11 cellular contexts compared by ENCODE assay signal in the genomic region with DNA sequence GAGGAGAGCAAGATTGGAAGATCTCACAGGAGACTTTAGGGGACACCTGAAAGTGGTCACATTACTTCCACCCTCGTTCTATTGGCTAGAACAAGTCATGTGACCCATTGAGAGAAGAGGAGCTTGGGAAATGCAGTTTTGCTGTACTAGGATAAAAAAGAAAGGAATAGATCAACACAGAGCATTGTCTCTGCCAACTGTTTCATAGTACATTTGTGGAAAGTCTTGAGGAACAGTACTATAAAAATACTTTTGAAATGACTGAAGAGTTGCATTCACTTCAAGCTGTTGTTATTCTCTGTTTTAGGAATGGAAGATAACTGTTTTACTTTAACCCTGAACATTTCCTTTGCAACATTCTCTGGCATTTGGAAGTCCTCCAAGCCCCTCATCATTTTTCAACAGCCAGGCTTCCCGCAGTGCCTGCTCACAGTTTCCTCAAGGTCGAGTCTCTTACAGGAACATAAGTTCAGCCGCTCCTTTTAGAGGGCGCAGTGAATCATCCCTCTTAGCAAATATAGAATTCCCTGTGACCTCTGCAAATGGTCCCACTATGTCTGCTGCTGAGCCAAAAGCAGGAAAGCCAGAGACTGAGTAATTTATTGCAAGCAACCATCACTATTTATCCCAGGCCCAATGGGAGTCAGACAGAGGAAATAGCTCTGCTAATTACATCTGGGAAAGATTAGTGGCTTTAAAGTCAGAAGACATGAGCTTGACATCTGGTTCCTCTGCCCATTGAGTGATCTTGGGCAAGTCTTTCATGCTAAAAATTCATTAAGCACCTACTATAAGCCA. TPM values are rescaled to one million over a fixed set of nuclear protein-coding genes. Genes with fewer than 3 reads are reported as not detected.
A peak's percentile ranks its signal among the peaks of the same experiment; 100 is the strongest.
DNase-seq lines count a peak whose midpoint lies in the region; ATAC-seq, FAIRE-seq and TF ChIP-seq lines count a peak whose summit lies in the region.
"Had no signal": no experiment of that assay in that cellular context is flagged by ENCODE, and none has a peak within 500 bp of the region (broad histone marks: within the 10 kb centered on the region; RNA-seq: fewer than 3 reads in every experiment).

No MANE protein-coding gene starts in this region.

- POLR2A ChIA-PET in AG04449 (lab: Yijun Ruan, JAX), result interaction anchor here (0.5 to 1.4 kb wide), 5 partner anchors 28 to 164 kb away, joined by 3 to 10 read pairs (median 3); partner anchors contain the start of genes MRPL32 and PSMA2

- no peak for ATAC-seq in stimulated activated effector memory CD8-positive, alpha-beta T cell treated with anti-CD3 and anti-CD28 coated beads, Interleukin-12 subunit alpha, Interleukin-12 subunit beta, amount 100 ng/mL, for 72 hours

- peaks cover 11% of the 10 kb centered on the region for H3K4me1 Mint-ChIP-seq in nephron progenitor cell
- no peaks in the 10 kb centered on the region for H3K4me1 Mint-ChIP-seq in activated T-helper 1 cell treated with anti-CD3 and anti-CD28 coated beads, Interleukin-12 subunit alpha, Interleukin-12 subunit beta, Interleukin-2, Interleukin-4 antibody, amounts not matched to agents 30 ng/mL and 10 ng/mL and 1 ng/mL, durations not matched to agents 14 hours and 24 hours and 36 hours (ENCODE audit: low read depth)
- H3K4me1 Mint-ChIP-seq in stimulated activated effector memory CD8-positive, alpha-beta T cell treated with anti-CD3 and anti-CD28 coated beads, Interleukin-12 subunit alpha, Interleukin-12 subunit beta, amount 100 ng/mL, for 72 hours, result no peaks in the 10 kb centered on the region

- H3K4me3 Mint-ChIP-seq in nephron progenitor cell, result no peak overlapping the region
- H3K4me3 Mint-ChIP-seq in activated T-helper 1 cell treated with anti-CD3 and anti-CD28 coated beads, Interleukin-12 subunit alpha, Interleukin-12 subunit beta, Interleukin-2, Interleukin-4 antibody, amounts not matched to agents 30 ng/mL and 10 ng/mL and 1 ng/mL, durations not matched to agents 14 hours and 24 hours and 36 hours, result no peak overlapping the region
- H3K4me3 Mint-ChIP-seq in stimulated activated effector memory CD8-positive, alpha-beta T cell treated with anti-CD3 and anti-CD28 coated beads, Interleukin-12 subunit alpha, Interleukin-12 subunit beta, amount 100 ng/mL, for 72 hours, result no peak overlapping the region

- H3K4me3 ChIP-seq in AG04449 (ENCODE audit: low read depth, low read length), result no peak overlapping the region
- H3K4me3 ChIP-seq in fibroblast of mammary gland (ENCODE audit: control insufficient read depth, low read depth, low read length), result no peak overlapping the region
- no peak overlapping the region for H3K4me3 ChIP-seq in dorsolateral prefrontal cortex
- H3K4me3 ChIP-seq: BLaER1 treated with 17β-estradiol and CSF1 and Interleukin-3, amounts not matched to agents 10 nM and 100 nM; skin epidermis had no signal

- H3K27ac ChIP-seq in dorsolateral prefrontal cortex, result peak overlapping the region in 10 of 59 donors; percentile 13 to 57 (median 38)
- H3K27ac ChIP-seq: BLaER1 treated with 17β-estradiol and CSF1 and Interleukin-3, amounts not matched to agents 10 nM and 100 nM; KMS-11 had no signal

- peaks cover 13% of the 10 kb centered on the region for H3K9me3 Mint-ChIP-seq in nephron progenitor cell
- peaks cover 5% of the 10 kb centered on the region for H3K9me3 Mint-ChIP-seq in activated T-helper 1 cell treated with anti-CD3 and anti-CD28 coated beads, Interleukin-12 subunit alpha, Interleukin-12 subunit beta, Interleukin-2, Interleukin-4 antibody, amounts not matched to agents 30 ng/mL and 10 ng/mL and 1 ng/mL, durations not matched to agents 14 hours and 24 hours and 36 hours
- H3K9me3 Mint-ChIP-seq in stimulated activated effector memory CD8-positive, alpha-beta T cell treated with anti-CD3 and anti-CD28 coated beads, Interleukin-12 subunit alpha, Interleukin-12 subunit beta, amount 100 ng/mL, for 72 hours, result no peaks in the 10 kb centered on the region

- FAIRE-seq in RCC 7860 (lab: Jason Lieb, UNC), result peak; percentile 86

- peak; percentile 96 for DNase-seq in AG04449 (ENCODE audit: low read depth, low spot score)
- peak; percentile 80 for DNase-seq in RCC 7860 (ENCODE audit: low spot score)
- DNase-seq in fibroblast of mammary gland (ENCODE audit: low read depth), result peak; percentile 100
- peak; percentile 6 for DNase-seq in nephron progenitor cell
- no peak for DNase-seq in dorsolateral prefrontal cortex
- DNase-seq in activated T-helper 1 cell treated with anti-CD3 and anti-CD28 coated beads, Interleukin-12 subunit alpha, Interleukin-12 subunit beta, Interleukin-2, Interleukin-4 antibody, amounts not matched to agents 30 ng/mL and 10 ng/mL and 1 ng/mL, durations not matched to agents 14 hours and 24 hours and 36 hours (ENCODE audit: low spot score), result no peak
- no peak for DNase-seq in activated gamma-delta T cell treated with Interleukin-2 at 50 U/mL for 16 hours
- DNase-seq in stimulated activated effector memory CD8-positive, alpha-beta T cell treated with anti-CD3 and anti-CD28 coated beads, Interleukin-12 subunit alpha, Interleukin-12 subunit beta, amount 100 ng/mL, for 72 hours (ENCODE audit: low spot score in 2 of 2), result no peak

- H3K27me3 ChIP-seq in dorsolateral prefrontal cortex, result no peaks in the 10 kb centered on the region
- H3K27me3 ChIP-seq: BLaER1 treated with 17β-estradiol and CSF1 and Interleukin-3, amounts not matched to agents 10 nM and 100 nM had no signal

- intact Hi-C loops in dorsolateral prefrontal cortex (cut with DNase I), result no loop called here
- intact Hi-C loops in activated T-helper 1 cell treated with anti-CD3 and anti-CD28 coated beads, Interleukin-12 subunit alpha, Interleukin-12 subunit beta, Interleukin-2, Interleukin-4 antibody, amounts not matched to agents 30 ng/mL and 10 ng/mL and 1 ng/mL, durations not matched to agents 14 hours and 24 hours and 36 hours (cut with micrococcal nuclease), result no loop called here

- H3K36me3 Mint-ChIP-seq in nephron progenitor cell (ENCODE audit: low read depth), result no peaks in the 10 kb centered on the region
- H3K36me3 Mint-ChIP-seq in activated T-helper 1 cell treated with anti-CD3 and anti-CD28 coated beads, Interleukin-12 subunit alpha, Interleukin-12 subunit beta, Interleukin-2, Interleukin-4 antibody, amounts not matched to agents 30 ng/mL and 10 ng/mL and 1 ng/mL, durations not matched to agents 14 hours and 24 hours and 36 hours (ENCODE audit: low read depth), result peaks cover 1% of the 10 kb centered on the region
- H3K36me3 Mint-ChIP-seq in stimulated activated effector memory CD8-positive, alpha-beta T cell treated with anti-CD3 and anti-CD28 coated beads, Interleukin-12 subunit alpha, Interleukin-12 subunit beta, amount 100 ng/mL, for 72 hours, result no peaks in the 10 kb centered on the region

- peak overlapping the region; percentile 79 for H3K27ac Mint-ChIP-seq in nephron progenitor cell
- no peak overlapping the region for H3K27ac Mint-ChIP-seq in activated T-helper 1 cell treated with anti-CD3 and anti-CD28 coated beads, Interleukin-12 subunit alpha, Interleukin-12 subunit beta, Interleukin-2, Interleukin-4 antibody, amounts not matched to agents 30 ng/mL and 10 ng/mL and 1 ng/mL, durations not matched to agents 14 hours and 24 hours and 36 hours
- H3K27ac Mint-ChIP-seq in stimulated activated effector memory CD8-positive, alpha-beta T cell treated with anti-CD3 and anti-CD28 coated beads, Interleukin-12 subunit alpha, Interleukin-12 subunit beta, amount 100 ng/mL, for 72 hours, result no peak overlapping the region

- CTCF ChIA-PET in AG04449 (lab: Yijun Ruan, JAX), result interaction anchor here (0.8 to 2.8 kb wide), 5 partner anchors 14 to 467 kb away, joined by 3 to 16 read pairs (median 3); no protein-coding TSS in a partner anchor

- TF ChIP-seq CTCF in AG04449 (IDR thresholded peaks at IDR 0.05; ENCODE audit: insufficient read depth, low read length, missing control alignments) (no peak), fibroblast of mammary gland (conservative IDR thresholded peaks at IDR 0.05; ENCODE audit: control insufficient read depth, insufficient read depth, low read depth, low read length) (no peak), nephron progenitor cell (IDR thresholded peaks at IDR 0.05) (no peak), dorsolateral prefrontal cortex (IDR thresholded peaks at IDR 0.05 in 54 of 56, conservative IDR thresholded peaks at IDR 0.05 in 2 of 56; ENCODE audit: low read depth in 1 of 56, partially characterized antibody in 56 of 56) (no peak)

- H3K27me3 Mint-ChIP-seq in nephron progenitor cell (ENCODE audit: low read depth, poor library complexity), result peaks cover 5% of the 10 kb centered on the region
- no peaks in the 10 kb centered on the region for H3K27me3 Mint-ChIP-seq in activated T-helper 1 cell treated with anti-CD3 and anti-CD28 coated beads, Interleukin-12 subunit alpha, Interleukin-12 subunit beta, Interleukin-2, Interleukin-4 antibody, amounts not matched to agents 30 ng/mL and 10 ng/mL and 1 ng/mL, durations not matched to agents 14 hours and 24 hours and 36 hours (ENCODE audit: insufficient read depth)

RNA-seq across cellular contexts. Expression of gene MRPL32, which starts 40.7 kb away (rescaled TPM):
- 10 to 100 TPM; 17.8 to 51.0 (median 35.6) TPM for total RNA-seq in dorsolateral prefrontal cortex
- 81.5 and 82.0 TPM in 2 replicates for total RNA-seq in activated T-helper 1 cell treated with anti-CD3 and anti-CD28 coated beads, Interleukin-12 subunit alpha, Interleukin-12 subunit beta, Interleukin-2, Interleukin-4 antibody, amounts not matched to agents 30 ng/mL and 10 ng/mL and 1 ng/mL, durations not matched to agents 14 hours and 24 hours and 36 hours

RNA-seq across cellular contexts. Expression of gene PSMA2, which starts 40.9 kb away (rescaled TPM):
- total RNA-seq in dorsolateral prefrontal cortex, result 10 to 100 TPM; 17.0 to 46.6 (median 32.7) TPM
- total RNA-seq in activated T-helper 1 cell treated with anti-CD3 and anti-CD28 coated beads, Interleukin-12 subunit alpha, Interleukin-12 subunit beta, Interleukin-2, Interleukin-4 antibody, amounts not matched to agents 30 ng/mL and 10 ng/mL and 1 ng/mL, durations not matched to agents 14 hours and 24 hours and 36 hours, result 187 and 194 TPM in 2 replicates

Comparison
In these comparisons a context has a peak if more than half of its experiments do, and no peak if none do; other contexts are left out.
1. DNase-seq: peak in AG04449 (single experiment), RCC 7860 (single experiment), fibroblast of mammary gland (single experiment) and nephron progenitor cell (single experiment); none in dorsolateral prefrontal cortex (0 of 10), activated T-helper 1 cell treated with anti-CD3 and anti-CD28 coated beads, Interleukin-12 subunit alpha, Interleukin-12 subunit beta, Interleukin-2, Interleukin-4 antibody, amounts not matched to agents 30 ng/mL and 10 ng/mL and 1 ng/mL, durations not matched to agents 14 hours and 24 hours and 36 hours (single experiment), activated gamma-delta T cell treated with Interleukin-2 at 50 U/mL for 16 hours (single experiment) and stimulated activated effector memory CD8-positive, alpha-beta T cell treated with anti-CD3 and anti-CD28 coated beads, Interleukin-12 subunit alpha, Interleukin-12 subunit beta, amount 100 ng/mL, for 72 hours (0 of 2).